Comparison of ENCODE assay signal across 1 cellular context in the genomic region with DNA sequence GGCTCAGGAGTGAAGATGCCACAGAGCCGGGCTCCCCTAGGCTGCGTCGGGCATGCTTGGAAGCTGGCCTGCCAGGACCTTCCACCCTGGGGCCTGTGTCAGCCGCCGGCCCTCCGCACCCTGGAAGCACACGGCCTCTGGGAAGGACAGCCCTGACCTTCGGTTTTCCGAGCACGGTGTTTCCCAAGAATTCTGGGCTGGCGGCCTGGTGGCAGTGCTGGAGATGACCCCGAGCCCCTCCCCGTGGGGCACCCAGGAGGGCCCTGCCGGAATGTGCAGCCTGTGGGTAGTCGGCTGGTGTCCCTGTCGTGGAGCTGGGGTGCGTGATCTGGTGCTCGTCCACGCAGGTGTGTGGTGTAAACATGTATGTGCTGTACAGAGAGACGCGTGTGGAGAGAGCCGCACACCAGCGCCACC.
TF ChIP-seq lines count a peak whose summit lies in the region.

No MANE protein-coding gene starts in this region.

TF ChIP-seq in HepG2, 621 proteins besides CTCF, POLR2A, EP300 and RAD21 (continued from another document and continues in another):
- TF ChIP-seq, protein P1, sequence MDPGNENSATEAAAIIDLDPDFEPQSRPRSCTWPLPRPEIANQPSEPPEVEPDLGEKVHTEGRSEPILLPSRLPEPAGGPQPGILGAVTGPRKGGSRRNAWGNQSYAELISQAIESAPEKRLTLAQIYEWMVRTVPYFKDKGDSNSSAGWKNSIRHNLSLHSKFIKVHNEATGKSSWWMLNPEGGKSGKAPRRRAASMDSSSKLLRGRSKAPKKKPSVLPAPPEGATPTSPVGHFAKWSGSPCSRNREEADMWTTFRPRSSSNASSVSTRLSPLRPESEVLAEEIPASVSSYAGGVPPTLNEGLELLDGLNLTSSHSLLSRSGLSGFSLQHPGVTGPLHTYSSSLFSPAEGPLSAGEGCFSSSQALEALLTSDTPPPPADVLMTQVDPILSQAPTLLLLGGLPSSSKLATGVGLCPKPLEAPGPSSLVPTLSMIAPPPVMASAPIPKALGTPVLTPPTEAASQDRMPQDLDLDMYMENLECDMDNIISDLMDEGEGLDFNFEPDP (CRISPR knock-in tag; conservative IDR thresholded peaks at IDR 0.05), result no peak
- no peak for TF ChIP-seq SP1 (IDR thresholded peaks at IDR 0.05)
- TF ChIP-seq SP1 (CRISPR knock-in tag; IDR thresholded peaks at IDR 0.05), result no peak
- TF ChIP-seq, protein P2, sequence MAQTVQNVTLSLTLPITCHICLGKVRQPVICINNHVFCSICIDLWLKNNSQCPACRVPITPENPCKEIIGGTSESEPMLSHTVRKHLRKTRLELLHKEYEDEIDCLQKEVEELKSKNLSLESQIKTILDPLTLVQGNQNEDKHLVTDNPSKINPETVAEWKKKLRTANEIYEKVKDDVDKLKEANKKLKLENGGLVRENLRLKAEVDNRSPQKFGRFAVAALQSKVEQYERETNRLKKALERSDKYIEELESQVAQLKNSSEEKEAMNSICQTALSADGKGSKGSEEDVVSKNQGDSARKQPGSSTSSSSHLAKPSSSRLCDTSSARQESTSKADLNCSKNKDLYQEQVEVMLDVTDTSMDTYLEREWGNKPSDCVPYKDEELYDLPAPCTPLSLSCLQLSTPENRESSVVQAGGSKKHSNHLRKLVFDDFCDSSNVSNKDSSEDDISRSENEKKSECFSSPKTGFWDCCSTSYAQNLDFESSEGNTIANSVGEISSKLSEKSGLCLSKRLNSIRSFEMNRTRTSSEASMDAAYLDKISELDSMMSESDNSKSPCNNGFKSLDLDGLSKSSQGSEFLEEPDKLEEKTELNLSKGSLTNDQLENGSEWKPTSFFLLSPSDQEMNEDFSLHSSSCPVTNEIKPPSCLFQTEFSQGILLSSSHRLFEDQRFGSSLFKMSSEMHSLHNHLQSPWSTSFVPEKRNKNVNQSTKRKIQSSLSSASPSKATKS (CRISPR knock-in tag; IDR thresholded peaks at IDR 0.05), result no peak
- TF ChIP-seq, protein P3, sequence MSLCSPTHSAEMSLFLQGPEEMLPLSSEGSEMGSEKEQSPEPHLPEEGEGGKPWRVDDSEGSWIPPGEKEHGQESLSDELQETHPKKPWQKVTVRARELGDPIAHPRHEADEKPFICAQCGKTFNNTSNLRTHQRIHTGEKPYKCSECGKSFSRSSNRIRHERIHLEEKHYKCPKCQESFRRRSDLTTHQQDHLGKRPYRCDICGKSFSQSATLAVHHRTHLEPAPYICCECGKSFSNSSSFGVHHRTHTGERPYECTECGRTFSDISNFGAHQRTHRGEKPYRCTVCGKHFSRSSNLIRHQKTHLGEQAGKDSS (CRISPR knock-in tag; IDR thresholded peaks at IDR 0.05; ENCODE audit: borderline replicate concordance, low read depth), result peak; percentile 33; the same call in 1 of the 2 replicates
- no peak for TF ChIP-seq SNAI1 (CRISPR knock-in tag; IDR thresholded peaks at IDR 0.05; ENCODE audit: borderline replicate concordance)
- TF ChIP-seq, protein P4, sequence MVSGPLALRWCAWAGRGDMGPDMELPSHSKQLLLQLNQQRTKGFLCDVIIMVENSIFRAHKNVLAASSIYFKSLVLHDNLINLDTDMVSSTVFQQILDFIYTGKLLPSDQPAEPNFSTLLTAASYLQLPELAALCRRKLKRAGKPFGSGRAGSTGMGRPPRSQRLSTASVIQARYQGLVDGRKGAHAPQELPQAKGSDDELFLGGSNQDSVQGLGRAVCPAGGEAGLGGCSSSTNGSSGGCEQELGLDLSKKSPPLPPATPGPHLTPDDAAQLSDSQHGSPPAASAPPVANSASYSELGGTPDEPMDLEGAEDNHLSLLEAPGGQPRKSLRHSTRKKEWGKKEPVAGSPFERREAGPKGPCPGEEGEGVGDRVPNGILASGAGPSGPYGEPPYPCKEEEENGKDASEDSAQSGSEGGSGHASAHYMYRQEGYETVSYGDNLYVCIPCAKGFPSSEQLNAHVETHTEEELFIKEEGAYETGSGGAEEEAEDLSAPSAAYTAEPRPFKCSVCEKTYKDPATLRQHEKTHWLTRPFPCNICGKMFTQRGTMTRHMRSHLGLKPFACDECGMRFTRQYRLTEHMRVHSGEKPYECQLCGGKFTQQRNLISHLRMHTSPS (CRISPR knock-in tag; IDR thresholded peaks at IDR 0.05; ENCODE audit: low read depth), result peak; percentile 74; the same call in 1 of the 2 replicates
- no peak; the same call in 1 of the 2 replicates for TF ChIP-seq ZNF598 (CRISPR knock-in tag; IDR thresholded peaks at IDR 0.05; ENCODE audit: borderline replicate concordance)
- TF ChIP-seq ZNF83 (CRISPR knock-in tag; IDR thresholded peaks at IDR 0.05; ENCODE audit: borderline replicate concordance), result no peak
- TF ChIP-seq TEAD3 (CRISPR knock-in tag; optimal IDR thresholded peaks at IDR 0.05; ENCODE audit: borderline replicate concordance), result peak; percentile 28
- TF ChIP-seq, protein P5, sequence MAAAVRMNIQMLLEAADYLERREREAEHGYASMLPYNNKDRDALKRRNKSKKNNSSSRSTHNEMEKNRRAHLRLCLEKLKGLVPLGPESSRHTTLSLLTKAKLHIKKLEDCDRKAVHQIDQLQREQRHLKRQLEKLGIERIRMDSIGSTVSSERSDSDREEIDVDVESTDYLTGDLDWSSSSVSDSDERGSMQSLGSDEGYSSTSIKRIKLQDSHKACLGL (CRISPR knock-in tag; IDR thresholded peaks at IDR 0.05), result 0 out of 2 replicates have a peak, but pooled peaks have one; percentile 26
- TF ChIP-seq MLLT10 (CRISPR knock-in tag; IDR thresholded peaks at IDR 0.05), result no peak
- TF ChIP-seq PRPF4 (IDR thresholded peaks at IDR 0.05; ENCODE audit: low read depth, low read length, poor library complexity, severe bottlenecking), result no peak
- TF ChIP-seq, protein P6, sequence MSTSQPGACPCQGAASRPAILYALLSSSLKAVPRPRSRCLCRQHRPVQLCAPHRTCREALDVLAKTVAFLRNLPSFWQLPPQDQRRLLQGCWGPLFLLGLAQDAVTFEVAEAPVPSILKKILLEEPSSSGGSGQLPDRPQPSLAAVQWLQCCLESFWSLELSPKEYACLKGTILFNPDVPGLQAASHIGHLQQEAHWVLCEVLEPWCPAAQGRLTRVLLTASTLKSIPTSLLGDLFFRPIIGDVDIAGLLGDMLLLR (CRISPR knock-in tag; IDR thresholded peaks at IDR 0.05), result no peak
- TF ChIP-seq, protein P7, sequence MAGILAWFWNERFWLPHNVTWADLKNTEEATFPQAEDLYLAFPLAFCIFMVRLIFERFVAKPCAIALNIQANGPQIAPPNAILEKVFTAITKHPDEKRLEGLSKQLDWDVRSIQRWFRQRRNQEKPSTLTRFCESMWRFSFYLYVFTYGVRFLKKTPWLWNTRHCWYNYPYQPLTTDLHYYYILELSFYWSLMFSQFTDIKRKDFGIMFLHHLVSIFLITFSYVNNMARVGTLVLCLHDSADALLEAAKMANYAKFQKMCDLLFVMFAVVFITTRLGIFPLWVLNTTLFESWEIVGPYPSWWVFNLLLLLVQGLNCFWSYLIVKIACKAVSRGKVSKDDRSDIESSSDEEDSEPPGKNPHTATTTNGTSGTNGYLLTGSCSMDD (CRISPR knock-in tag; IDR thresholded peaks at IDR 0.05), result no peak
- no peak for TF ChIP-seq KDM4B (CRISPR knock-in tag; IDR thresholded peaks at IDR 0.05)
- TF ChIP-seq, protein P8, sequence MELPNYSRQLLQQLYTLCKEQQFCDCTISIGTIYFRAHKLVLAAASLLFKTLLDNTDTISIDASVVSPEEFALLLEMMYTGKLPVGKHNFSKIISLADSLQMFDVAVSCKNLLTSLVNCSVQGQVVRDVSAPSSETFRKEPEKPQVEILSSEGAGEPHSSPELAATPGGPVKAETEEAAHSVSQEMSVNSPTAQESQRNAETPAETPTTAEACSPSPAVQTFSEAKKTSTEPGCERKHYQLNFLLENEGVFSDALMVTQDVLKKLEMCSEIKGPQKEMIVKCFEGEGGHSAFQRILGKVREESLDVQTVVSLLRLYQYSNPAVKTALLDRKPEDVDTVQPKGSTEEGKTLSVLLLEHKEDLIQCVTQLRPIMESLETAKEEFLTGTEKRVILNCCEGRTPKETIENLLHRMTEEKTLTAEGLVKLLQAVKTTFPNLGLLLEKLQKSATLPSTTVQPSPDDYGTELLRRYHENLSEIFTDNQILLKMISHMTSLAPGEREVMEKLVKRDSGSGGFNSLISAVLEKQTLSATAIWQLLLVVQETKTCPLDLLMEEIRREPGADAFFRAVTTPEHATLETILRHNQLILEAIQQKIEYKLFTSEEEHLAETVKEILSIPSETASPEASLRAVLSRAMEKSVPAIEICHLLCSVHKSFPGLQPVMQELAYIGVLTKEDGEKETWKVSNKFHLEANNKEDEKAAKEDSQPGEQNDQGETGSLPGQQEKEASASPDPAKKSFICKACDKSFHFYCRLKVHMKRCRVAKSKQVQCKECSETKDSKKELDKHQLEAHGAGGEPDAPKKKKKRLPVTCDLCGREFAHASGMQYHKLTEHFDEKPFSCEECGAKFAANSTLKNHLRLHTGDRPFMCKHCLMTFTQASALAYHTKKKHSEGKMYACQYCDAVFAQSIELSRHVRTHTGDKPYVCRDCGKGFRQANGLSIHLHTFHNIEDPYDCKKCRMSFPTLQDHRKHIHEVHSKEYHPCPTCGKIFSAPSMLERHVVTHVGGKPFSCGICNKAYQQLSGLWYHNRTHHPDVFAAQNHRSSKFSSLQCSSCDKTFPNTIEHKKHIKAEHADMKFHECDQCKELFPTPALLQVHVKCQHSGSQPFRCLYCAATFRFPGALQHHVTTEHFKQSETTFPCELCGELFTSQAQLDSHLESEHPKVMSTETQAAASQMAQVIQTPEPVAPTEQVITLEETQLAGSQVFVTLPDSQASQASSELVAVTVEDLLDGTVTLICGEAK (IDR thresholded peaks at IDR 0.05), result no peak
- TF ChIP-seq, protein P8 (CRISPR knock-in tag; IDR thresholded peaks at IDR 0.05), result no peak
- TF ChIP-seq, protein P9, sequence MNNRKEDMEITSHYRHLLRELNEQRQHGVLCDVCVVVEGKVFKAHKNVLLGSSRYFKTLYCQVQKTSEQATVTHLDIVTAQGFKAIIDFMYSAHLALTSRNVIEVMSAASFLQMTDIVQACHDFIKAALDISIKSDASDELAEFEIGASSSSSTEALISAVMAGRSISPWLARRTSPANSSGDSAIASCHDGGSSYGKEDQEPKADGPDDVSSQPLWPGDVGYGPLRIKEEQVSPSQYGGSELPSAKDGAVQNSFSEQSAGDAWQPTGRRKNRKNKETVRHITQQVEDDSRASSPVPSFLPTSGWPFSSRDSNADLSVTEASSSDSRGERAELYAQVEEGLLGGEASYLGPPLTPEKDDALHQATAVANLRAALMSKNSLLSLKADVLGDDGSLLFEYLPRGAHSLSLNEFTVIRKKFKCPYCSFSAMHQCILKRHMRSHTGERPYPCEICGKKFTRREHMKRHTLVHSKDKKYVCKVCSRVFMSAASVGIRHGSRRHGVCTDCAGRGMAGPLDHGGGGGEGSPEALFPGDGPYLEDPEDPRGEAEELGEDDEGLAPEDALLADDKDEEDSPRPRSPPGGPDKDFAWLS (CRISPR knock-in tag; IDR thresholded peaks at IDR 0.05; ENCODE audit: borderline replicate concordance), result no peak
- no peak for TF ChIP-seq KLF16 (CRISPR knock-in tag; IDR thresholded peaks at IDR 0.05)
- TF ChIP-seq ZNF644 (CRISPR knock-in tag; IDR thresholded peaks at IDR 0.05; ENCODE audit: low read depth), result no peak
- no peak for TF ChIP-seq CCAR2 (optimal IDR thresholded peaks at IDR 0.05; ENCODE audit: low read depth, low read length)
- no peak for TF ChIP-seq MZF1 (CRISPR knock-in tag; IDR thresholded peaks at IDR 0.05; ENCODE audit: borderline replicate concordance)
- no peak for TF ChIP-seq ZNF841 (CRISPR knock-in tag; IDR thresholded peaks at IDR 0.05; ENCODE audit: borderline replicate concordance)
- TF ChIP-seq ZNF772 (CRISPR knock-in tag; IDR thresholded peaks at IDR 0.05), result 0 out of 2 replicates have a peak, but pooled peaks have one; percentile 67
- TF ChIP-seq ZNF570 (CRISPR knock-in tag; IDR thresholded peaks at IDR 0.05; ENCODE audit: borderline replicate concordance), result no peak
- TF ChIP-seq ZNF567 (CRISPR knock-in tag; IDR thresholded peaks at IDR 0.05; ENCODE audit: borderline replicate concordance), result no peak
- TF ChIP-seq ZBTB42 (CRISPR knock-in tag; IDR thresholded peaks at IDR 0.05), result no peak
- no peak for TF ChIP-seq RNF2 (conservative IDR thresholded peaks at IDR 0.05; ENCODE audit: low read depth)
- no peak for TF ChIP-seq CAMTA2 (CRISPR knock-in tag; IDR thresholded peaks at IDR 0.05; ENCODE audit: borderline replicate concordance)
- TF ChIP-seq, protein P10, sequence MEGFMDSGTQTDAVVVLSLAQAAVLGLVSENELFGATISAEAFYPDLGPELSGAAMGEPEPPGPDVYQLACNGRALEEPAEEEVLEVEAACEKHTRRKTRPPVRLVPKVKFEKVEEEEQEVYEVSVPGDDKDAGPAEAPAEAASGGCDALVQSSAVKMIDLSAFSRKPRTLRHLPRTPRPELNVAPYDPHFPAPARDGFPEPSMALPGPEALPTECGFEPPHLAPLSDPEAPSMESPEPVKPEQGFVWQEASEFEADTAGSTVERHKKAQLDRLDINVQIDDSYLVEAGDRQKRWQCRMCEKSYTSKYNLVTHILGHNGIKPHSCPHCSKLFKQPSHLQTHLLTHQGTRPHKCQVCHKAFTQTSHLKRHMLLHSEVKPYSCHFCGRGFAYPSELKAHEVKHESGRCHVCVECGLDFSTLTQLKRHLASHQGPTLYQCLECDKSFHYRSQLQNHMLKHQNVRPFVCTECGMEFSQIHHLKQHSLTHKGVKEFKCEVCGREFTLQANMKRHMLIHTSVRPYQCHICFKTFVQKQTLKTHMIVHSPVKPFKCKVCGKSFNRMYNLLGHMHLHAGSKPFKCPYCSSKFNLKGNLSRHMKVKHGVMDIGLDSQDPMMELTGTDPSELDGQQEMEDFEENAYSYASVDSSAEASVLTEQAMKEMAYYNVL (CRISPR knock-in tag; IDR thresholded peaks at IDR 0.05; ENCODE audit: borderline replicate concordance), result no peak
- no peak for TF ChIP-seq ZSCAN20 (CRISPR knock-in tag; IDR thresholded peaks at IDR 0.05; ENCODE audit: borderline replicate concordance)
- 0 out of 2 replicates have a peak, but pooled peaks have one; percentile 40 for TF ChIP-seq MED1 (CRISPR knock-in tag; IDR thresholded peaks at IDR 0.05)
- TF ChIP-seq PRMT3 (CRISPR knock-in tag; IDR thresholded peaks at IDR 0.05; ENCODE audit: borderline replicate concordance, low read depth), result no peak
- no peak for TF ChIP-seq EHMT2 (IDR thresholded peaks at IDR 0.05; ENCODE audit: borderline replicate concordance, low read depth, low read length)
